In the genomic region with DNA sequence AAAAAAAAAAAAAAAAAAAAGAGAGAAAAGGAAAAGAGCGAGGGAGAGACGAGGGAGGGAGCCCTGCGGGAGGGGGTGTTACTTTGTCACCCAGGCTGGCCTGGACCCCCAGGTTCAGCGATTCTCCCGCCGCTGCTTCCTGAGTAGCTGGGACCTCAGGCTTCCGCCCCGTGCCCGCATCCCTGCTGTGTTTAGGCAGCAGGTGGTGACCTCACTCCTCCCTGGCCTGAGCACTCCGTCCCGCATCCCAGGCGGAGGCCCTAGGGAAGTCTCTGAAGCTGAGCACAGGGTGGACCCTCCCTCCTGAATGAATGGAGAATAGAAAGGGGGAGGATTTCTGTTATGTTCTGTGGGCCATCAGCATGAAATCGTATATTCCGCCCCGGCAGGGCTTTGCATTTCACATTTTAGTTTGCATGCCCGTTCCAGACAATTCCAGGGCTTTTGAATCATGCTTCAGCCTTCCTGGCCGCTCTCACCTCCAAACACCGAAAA, we compare ENCODE assay signal across 8 cellular contexts. TPM values are rescaled to one million over a fixed set of nuclear protein-coding genes. Genes with fewer than 3 reads are reported as not detected.
A peak's percentile ranks its signal among the peaks of the same experiment; 100 is the strongest.
DNase-seq lines count a peak whose midpoint lies in the region; ATAC-seq and TF ChIP-seq lines count a peak whose summit lies in the region.
"Not testable (repeated sequence)": the region's sequence is repeated elsewhere in the genome, so short reads cannot be mapped to it uniquely, and the experiment has no call there.

No MANE protein-coding gene starts in this region.

- intact Hi-C loops in mammary epithelial cell (cut with micrococcal nuclease) = loop anchor here (10.0 kb wide), 1 partner anchor 199 kb away; the partner anchor contains the start of gene ZNF611

- H4K8ac ChIP-seq in mesenchymal stem cell (ENCODE audit: low read length) = not testable (repeated sequence)

- CTCF ChIA-PET in mammary epithelial cell (lab: Charles Lee; ENCODE audit: low non-redundant PET) = not testable (repeated sequence)

- H2BK12ac ChIP-seq in mesenchymal stem cell (ENCODE audit: low read length in 2 of 2) = not testable (repeated sequence)

- H3K14ac ChIP-seq in mesenchymal stem cell (ENCODE audit: low read length in 2 of 2) = not testable (repeated sequence)

- not testable (repeated sequence) for H3K36me3 Mint-ChIP-seq in glutamatergic neuron (ENCODE audit: unreplicated experiment)

- H3K18ac ChIP-seq in mesenchymal stem cell (ENCODE audit: low read depth in 1 of 2, low read length in 2 of 2) = not testable (repeated sequence)

- peak overlapping the region; percentile 80 for H2AFZ ChIP-seq in mammary epithelial cell (ENCODE audit: low read depth, low read length)
- H2AFZ ChIP-seq in mesenchymal stem cell (ENCODE audit: low read depth, low read length) = not testable (repeated sequence)

- H3K27me3 ChIP-seq in HUES64 (ENCODE audit: insufficient read depth, low read length); mammary epithelial cell (ENCODE audit: insufficient read depth, low read length); mesenchymal stem cell (ENCODE audit: control insufficient read depth in 1 of 2, insufficient read depth in 1 of 2, low read length in 2 of 2); upper lobe of left lung: not testable (repeated sequence)

- H3K27ac Mint-ChIP-seq in glutamatergic neuron (ENCODE audit: unreplicated experiment) = peak overlapping the region; percentile 83

- not testable (repeated sequence) for H3K27me3 Mint-ChIP-seq in glutamatergic neuron (ENCODE audit: unreplicated experiment)

- not testable (repeated sequence) for H3K36me3 ChIP-seq in HUES64 (ENCODE audit: insufficient read depth, low read length); mammary epithelial cell (ENCODE audit: insufficient read depth, low read length)
- H3K36me3 ChIP-seq in mesenchymal stem cell (ENCODE audit: control insufficient read depth in 1 of 2, insufficient read depth in 2 of 2, low read depth in 1 of 2, low read length in 2 of 2) (peaks cover 22 to 25% of the 10 kb centered on the region in 2 experiments), upper lobe of left lung (peaks cover 2 to 17% (median 4%) of the 10 kb centered on the region in 4 donors)

- TF ChIP-seq POLR2A in upper lobe of left lung (IDR thresholded peaks at IDR 0.05) = not testable (repeated sequence)

- peak overlapping the region; percentile 90 for H3K4me3 Mint-ChIP-seq in glutamatergic neuron (ENCODE audit: unreplicated experiment)

- not testable (repeated sequence) for H3K4me1 ChIP-seq in HUES64 (ENCODE audit: insufficient read depth, low read length); mammary epithelial cell (ENCODE audit: insufficient read depth, low read length); mesenchymal stem cell (ENCODE audit: control insufficient read depth, insufficient read depth, low read depth, low read length); upper lobe of left lung

- not testable (repeated sequence) for H3K9me3 Mint-ChIP-seq in glutamatergic neuron (ENCODE audit: unreplicated experiment)

- in situ Hi-C loops in mammary epithelial cell (cut with MboI; ENCODE audit: low sequenced_read_pairs in 2 of 2) = loop anchor here in 1 of 2 donors (25.0 kb wide), 1 partner anchor 223 kb away; no protein-coding TSS in a partner anchor

- H3K27ac ChIP-seq in HUES64 (ENCODE audit: low read depth, low read length) = peak overlapping the region; percentile 60; the same call in 1 of the 2 replicates
- H3K27ac ChIP-seq in mammary epithelial cell (ENCODE audit: insufficient read depth, low read depth, low read length); mesenchymal stem cell (ENCODE audit: low read length, poor library complexity, severe bottlenecking): not testable (repeated sequence)
- H3K27ac ChIP-seq in upper lobe of left lung = peak overlapping the region; percentile 69 to 80 (median 78)

- dilution Hi-C loops in mammary epithelial cell (cut with HindIII; ENCODE audit: low sequenced_read_pairs) = not testable (repeated sequence)

- H3K9ac ChIP-seq in HUES64 (ENCODE audit: low read depth, low read length) (0 out of 2 replicates have a peak overlapping the region, but pooled peaks have one; percentile 12), mesenchymal stem cell (ENCODE audit: low read length) (peak overlapping the region; percentile 57)
- H3K9ac ChIP-seq in mammary epithelial cell (ENCODE audit: insufficient read depth, low read length) = not testable (repeated sequence)

- H3K4me3 ChIP-seq in GM12865 (ENCODE audit: low read depth, low read length) (peak overlapping the region; percentile 52), HUES64 (ENCODE audit: low read length) (peak overlapping the region; percentile 79), mammary epithelial cell (replicated peaks in 1 of 3; ENCODE audit: insufficient read depth in 1 of 3, low read depth in 2 of 3, low read length in 3 of 3) (peak overlapping the region; percentile 39 to 51 (median 41)), mesenchymal stem cell (ENCODE audit: insufficient read depth in 1 of 2, low read depth in 1 of 2, low read length in 2 of 2) (peak overlapping the region; percentile 66 to 87), retinal pigment epithelial cell (ENCODE audit: low read length) (peak overlapping the region; percentile 73), upper lobe of left lung (peak overlapping the region; percentile 41 to 61 (median 58))

- not testable (repeated sequence) for H2BK15ac ChIP-seq in mesenchymal stem cell (ENCODE audit: low read depth, poor library complexity, severe bottlenecking)

- peaks cover 28% of the 10 kb centered on the region for H3K79me2 ChIP-seq in mammary epithelial cell (ENCODE audit: insufficient read depth, low read length)

- not testable (repeated sequence) for H4K20me1 ChIP-seq in mammary epithelial cell (ENCODE audit: insufficient read depth, low read length)

- WGBS in HUES64 = under 1% methylated on average over 18 of the region's 18 CpGs
- WGBS in mammary epithelial cell (ENCODE audit: low coverage, missing lambda C conversion rate) = 0% methylated on average over 1 of the region's 18 CpGs
- 6% methylated on average over 18 of the region's 18 CpGs for WGBS in mesenchymal stem cell
- 9 to 18% methylated on average over 10 to 18 of the region's 18 CpGs for WGBS in upper lobe of left lung, 2 donors

- not testable (repeated sequence) for H3K4ac ChIP-seq in mesenchymal stem cell (ENCODE audit: low read depth in 1 of 2, low read length in 2 of 2)

- DNase-seq in GM12865 (ENCODE audit: low read depth); mammary epithelial cell; mesenchymal stem cell; retinal pigment epithelial cell (ENCODE audit: low read depth): not testable (repeated sequence)
- DNase-seq in activated CD4-positive, alpha-beta T cell treated with anti-CD3 and anti-CD28 coated beads, Interleukin-2, amount 50 U/mL, for 1 hour = peak; percentile 3
- DNase-seq in glutamatergic neuron (peak; percentile 72), upper lobe of left lung (peak in 1 of 2 donors; percentile 50)

- not testable (repeated sequence) for H4K91ac ChIP-seq in mesenchymal stem cell (ENCODE audit: low read length)

- H3K4me2 ChIP-seq in mammary epithelial cell (ENCODE audit: insufficient read depth, low read depth, low read length) (peak overlapping the region; percentile 88), mesenchymal stem cell (ENCODE audit: low read length, poor library complexity, severe bottlenecking) (peak overlapping the region; percentile 99)

- BruUV-seq in mammary epithelial cell (replicated peaks; lab: Mats Ljungman, UMichigan) = not testable (repeated sequence)

- H3K4me1 Mint-ChIP-seq in glutamatergic neuron (ENCODE audit: low read depth, unreplicated experiment) = not testable (repeated sequence)

- ATAC-seq in upper lobe of left lung (ENCODE audit: low FRiP score in 2 of 2) = not testable (repeated sequence)

- not testable (repeated sequence) for H2BK5ac ChIP-seq in mesenchymal stem cell (ENCODE audit: low read depth, low read length, poor library complexity, severe bottlenecking)

- not testable (repeated sequence) for H3K9me3 ChIP-seq in HUES64 (ENCODE audit: insufficient read depth, low read depth, low read length); mammary epithelial cell (replicated peaks; ENCODE audit: insufficient read depth, low read length); mesenchymal stem cell (ENCODE audit: control insufficient read depth, low read length)
- peaks cover 0 to 16% (median 7%) of the 10 kb centered on the region in 4 donors for H3K9me3 ChIP-seq in upper lobe of left lung

- not testable (repeated sequence) for H2BK120ac ChIP-seq in mesenchymal stem cell (ENCODE audit: low read depth, low read length)

- peaks cover 19% of the 10 kb centered on the region for H3K79me1 ChIP-seq in mesenchymal stem cell (replicated peaks; ENCODE audit: low read length, poor library complexity, severe bottlenecking)

- not testable (repeated sequence) for H2AK5ac ChIP-seq in mesenchymal stem cell (ENCODE audit: low read length, severe bottlenecking)

- not testable (repeated sequence) for H3K23ac ChIP-seq in mesenchymal stem cell (ENCODE audit: low read length in 2 of 2)

- TF ChIP-seq CTCF in GM12865 (IDR thresholded peaks at IDR 0.05; ENCODE audit: insufficient read depth, low read depth, low read length, missing control alignments); mammary epithelial cell (conservative IDR thresholded peaks at IDR 0.05 in 1 of 2, IDR thresholded peaks at IDR 0.05 in 1 of 2; ENCODE audit: extremely low read depth in 1 of 2, insufficient read depth in 1 of 2, low read depth in 1 of 2, low read length in 2 of 2); glutamatergic neuron (IDR thresholded peaks at IDR 0.05; ENCODE audit: partially characterized antibody, unreplicated experiment); retinal pigment epithelial cell (conservative IDR thresholded peaks at IDR 0.05; ENCODE audit: low read depth, low read length); upper lobe of left lung (IDR thresholded peaks at IDR 0.05): not testable (repeated sequence)

- not testable (repeated sequence) for TF ChIP-seq EP300 in upper lobe of left lung (IDR thresholded peaks at IDR 0.05)

RNA-seq across cellular contexts. Expression of gene ZNF808, which starts 7.9 kb away (rescaled TPM):
- polyA plus RNA-seq in HUES64 (2013, experiment 1 of 2) = 5.1 TPM
- polyA plus RNA-seq in HUES64 (2013, experiment 2 of 2) = 6.3 TPM
- total RNA-seq in mammary epithelial cell = 10 to 100 TPM; 14.1 to 21.3 TPM
- 4.6 TPM for polyA plus RNA-seq in mammary epithelial cell
- 15.2 TPM for polyA minus RNA-seq in mammary epithelial cell
- total RNA-seq in glutamatergic neuron (ENCODE audit: unreplicated experiment) = 32.6 TPM
- polyA plus RNA-seq in mesenchymal stem cell (2013, experiment 1 of 2) = 2.9 TPM
- 2.9 TPM for polyA plus RNA-seq in mesenchymal stem cell (2013, experiment 2 of 2)
- 10 to 100 TPM; 12.6 to 63.9 (median 25.3) TPM for total RNA-seq in upper lobe of left lung

RNA-seq across cellular contexts. Expression of gene ZNF701, which starts 34.7 kb away (rescaled TPM):
- 6.9 TPM for polyA plus RNA-seq in HUES64 (2013, experiment 1 of 2)
- polyA plus RNA-seq in HUES64 (2013, experiment 2 of 2) = 8.5 TPM
- total RNA-seq in mammary epithelial cell (10 to 100 TPM; 10.8 to 13.2 TPM), glutamatergic neuron (ENCODE audit: unreplicated experiment) (22.8 TPM), upper lobe of left lung (10 to 100 TPM in 5 of 6 donors, 1 to 10 TPM in 1; 6.8 to 25.3 (median 16.0) TPM)
- 5.1 TPM for polyA plus RNA-seq in mammary epithelial cell
- polyA minus RNA-seq in mammary epithelial cell = 9.5 TPM
- 3.7 TPM for polyA plus RNA-seq in mesenchymal stem cell (2013, experiment 1 of 2)
- polyA plus RNA-seq in mesenchymal stem cell (2013, experiment 2 of 2) = 3.4 TPM
